Comparison of ENCODE assay signal across 8 cellular contexts in genomic region chr7:158856883-158857668, GRCh38. TPM values are rescaled to one million over a fixed set of nuclear protein-coding genes. Genes with fewer than 3 reads are reported as not detected.
DNase-seq lines count a peak whose midpoint lies in the region; ATAC-seq, FAIRE-seq and TF ChIP-seq lines count a peak whose summit lies in the region.

No MANE protein-coding gene starts in this region.

- peak; percentile 19 for ATAC-seq in GM18519 (IDR thresholded peaks at IDR 0.05; ENCODE audit: low FRiP score, unreplicated experiment)
- ATAC-seq in HG02763 (IDR thresholded peaks at IDR 0.05; ENCODE audit: unreplicated experiment) = peak; percentile 19

- H3K27me3 ChIP-seq in SU-DHL-6 (ENCODE audit: low read length) = no peaks in the 10 kb centered on the region
- H3K27me3 ChIP-seq in cardiac muscle cell = no peaks in the 10 kb centered on the region
- H3K27me3 ChIP-seq in small intestine (ENCODE audit: control insufficient read depth in 2 of 2, insufficient read depth in 2 of 2, low read length in 2 of 2) = no peaks in the 10 kb centered on the region

- DNase-seq in cardiac muscle cell (ENCODE audit: low read depth in 1 of 2, low spot score in 1 of 2) (no peak), small intestine (no peak), activated gamma-delta T cell treated with Interleukin-2 at 50 U/mL for 16 hours (no peak), NCI-H1092 (lab: John Stamatoyannopoulos, UW) (no peak), GM19238 (ENCODE audit: insufficient read length, low spot score) (no peak)

- 0 out of 2 replicates have a peak, but pooled peaks cover 2% of the 10 kb centered on the region for H3F3A ChIP-seq in SU-DHL-6 (ENCODE audit: insufficient read depth)

- H2AFZ ChIP-seq in SU-DHL-6 (ENCODE audit: low read depth, low read length, severe bottlenecking) = peak overlapping the region; percentile 84

- H3K9me3 ChIP-seq in SU-DHL-6 (ENCODE audit: insufficient read depth, low read length) = no peaks in the 10 kb centered on the region
- H3K9me3 ChIP-seq in cardiac muscle cell (ENCODE audit: low read depth) = no peaks in the 10 kb centered on the region
- H3K9me3 ChIP-seq in small intestine (ENCODE audit: control insufficient read depth, low read depth) = no peaks in the 10 kb centered on the region

- peaks cover 11% of the 10 kb centered on the region for H3K4me1 ChIP-seq in cardiac muscle cell (ENCODE audit: low read depth)
- no peaks in the 10 kb centered on the region for H3K4me1 ChIP-seq in small intestine (ENCODE audit: control insufficient read depth in 2 of 2, insufficient read depth in 1 of 2, low read depth in 1 of 2, low read length in 1 of 2)

- peak overlapping the region; percentile 99 for H3K4me2 ChIP-seq in SU-DHL-6 (ENCODE audit: low read depth, low read length, poor library complexity, severe bottlenecking)

- H4K20me1 ChIP-seq in SU-DHL-6 (ENCODE audit: low read depth, low read length) = no peaks in the 10 kb centered on the region

- no peaks in the 10 kb centered on the region for H3K36me3 ChIP-seq in SU-DHL-6 (ENCODE audit: low read length)
- H3K36me3 ChIP-seq in cardiac muscle cell = no peaks in the 10 kb centered on the region
- no peaks in the 10 kb centered on the region for H3K36me3 ChIP-seq in small intestine (ENCODE audit: control insufficient read depth in 2 of 2, insufficient read depth in 2 of 2, low read length in 2 of 2)

- no peak for FAIRE-seq in small intestine (lab: Jason Lieb, UNC)

- peak overlapping the region; percentile 67 for H3K9ac ChIP-seq in SU-DHL-6 (ENCODE audit: low read length)

- no peak for TF ChIP-seq CTCF in SU-DHL-6 (IDR thresholded peaks at IDR 0.05; ENCODE audit: insufficient read depth, low read length, poor library complexity, severe bottlenecking)
- no peak for TF ChIP-seq CTCF in cardiac muscle cell (IDR thresholded peaks at IDR 0.05; ENCODE audit: low read depth, low read length)

- no peaks in the 10 kb centered on the region for H3K79me2 ChIP-seq in SU-DHL-6 (ENCODE audit: insufficient read depth, low read length)

- H3K27ac ChIP-seq in SU-DHL-6 (ENCODE audit: low read depth, low read length) (no peak overlapping the region), cardiac muscle cell (peak overlapping the region; percentile 68), small intestine (ENCODE audit: low read depth in 1 of 2, low read length in 1 of 2) (peak overlapping the region; percentile 53 to 83)

- no peaks in the 10 kb centered on the region for H3K9me2 ChIP-seq in SU-DHL-6 (replicated peaks; ENCODE audit: insufficient read depth, low read length)

- 6 to 12% (median 6%) methylated on average over 14 to 31 of the region's 31 CpGs for WGBS in small intestine, 3 donors

- H3K4me3 ChIP-seq in SU-DHL-6 (ENCODE audit: insufficient read depth, low read length, poor library complexity, severe bottlenecking) = peak overlapping the region; percentile 72
- peak overlapping the region; percentile 87 for H3K4me3 ChIP-seq in cardiac muscle cell
- H3K4me3 ChIP-seq in small intestine (ENCODE audit: low read depth in 1 of 2, low read length in 2 of 2) = peak overlapping the region; percentile 75 to 80

RNA-seq across cellular contexts. Expression of gene DYNC2I1, which starts 0.7 kb away (rescaled TPM):
- total RNA-seq in cardiac muscle cell = 13.1 and 22.4 TPM in 2 replicates
- polyA plus RNA-seq in cardiac muscle cell = 36.9 and 42.4 TPM in 2 replicates
- 10 to 100 TPM in 2 of 3 donors, 1 to 10 TPM in 1; 7.0 to 49.6 (median 33.8) TPM for polyA plus RNA-seq in small intestine

RNA-seq across cellular contexts. Expression of gene ESYT2, which starts 27.8 kb away (rescaled TPM):
- 40.3 and 42.0 TPM in 2 replicates for total RNA-seq in cardiac muscle cell
- polyA plus RNA-seq in cardiac muscle cell (15.8 and 27.2 TPM in 2 replicates), small intestine (10 to 100 TPM in 2 of 3 donors, 1 to 10 TPM in 1; 10.0 to 28.9 (median 13.6) TPM)
